In the genomic region with DNA sequence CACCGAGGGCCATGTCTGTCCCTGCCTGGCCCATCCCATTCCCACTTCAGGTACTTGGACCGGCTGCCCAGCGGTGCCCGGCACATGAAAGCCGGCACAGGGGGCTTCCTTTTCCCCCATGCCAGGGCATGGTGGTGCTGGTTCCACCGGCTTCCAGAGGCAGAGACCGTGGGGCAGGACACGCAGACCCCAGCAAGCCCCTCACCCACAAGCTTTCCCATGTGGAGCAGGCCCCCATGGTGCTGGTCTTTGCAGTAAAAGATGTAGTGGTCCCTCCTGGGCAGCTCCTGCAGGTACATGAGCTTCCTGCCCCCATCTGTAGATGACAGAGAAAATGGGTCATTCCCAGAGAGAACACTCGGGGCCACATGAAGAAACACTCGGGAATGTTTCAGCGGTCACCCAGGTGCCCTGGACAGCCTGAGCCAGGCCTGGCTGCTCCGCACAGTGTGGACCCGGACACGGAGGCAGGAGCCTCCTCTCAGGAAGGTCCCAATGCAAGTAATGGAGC, we compare ENCODE assay signal across 29 cellular contexts. TPM values are rescaled to one million over a fixed set of nuclear protein-coding genes. Genes with fewer than 3 reads are reported as not detected.
DNase-seq lines count a peak whose midpoint lies in the region; TF ChIP-seq lines count a peak whose summit lies in the region.
"Had no signal": no experiment of that assay in that cellular context is flagged by ENCODE, and none has a peak within 500 bp of the region (broad histone marks: within the 10 kb centered on the region; RNA-seq: fewer than 3 reads in every experiment).

No MANE protein-coding gene starts in this region.

- intact Hi-C loops in sigmoid colon (cut with DNase I) = no loop called here

- no peaks in the 10 kb centered on the region for H3K36me3 ChIP-seq in sigmoid colon
- H3K36me3 ChIP-seq: SJCRH30 had no signal

- H3K4me1 ChIP-seq in sigmoid colon = no peaks in the 10 kb centered on the region
- H3K4me1 ChIP-seq: SJCRH30 had no signal

- peaks cover 0 to 6% (median 1%) of the 10 kb centered on the region in 4 donors for H3K9me3 ChIP-seq in sigmoid colon
- H3K9me3 ChIP-seq: SJCRH30 had no signal

- no peak for TF ChIP-seq EP300 in sigmoid colon (IDR thresholded peaks at IDR 0.05)

- H3K27me3 ChIP-seq in sigmoid colon = peaks cover 0 to 25% (median 0%) of the 10 kb centered on the region in 3 donors

- no peak for TF ChIP-seq POLR2A in sigmoid colon (IDR thresholded peaks at IDR 0.05)

- WGBS in sigmoid colon, 2 donors = 83 to 91% methylated on average over 14 of the region's 14 CpGs

- peak; percentile 30 for DNase-seq in activated CD8-positive, alpha-beta memory T cell treated with anti-CD3 and anti-CD28 coated beads, Interleukin-2, amount 50 U/mL, for 48 hours
- no peak for DNase-seq in activated CD8-positive, alpha-beta memory T cell treated with anti-CD3 and anti-CD28 coated beads, Interleukin-2, amount 50 U/mL, for 4 hours
- DNase-seq in islet precursor cell (peak; percentile 40), sigmoid colon (peak; percentile 30), kidney glomerular epithelial cell (lab: John Stamatoyannopoulos, UW) (no peak), NCI-H2196 treated with DMSO at 0.1 percent for 48 hours (lab: John Stamatoyannopoulos, UW; ENCODE audit: unreplicated experiment) (no peak), medulla oblongata (ENCODE audit: extremely low spot score) (no peak)
- DNase-seq: 8988T; ACHN; Calu3; DMS79 treated with DMSO at 0.1 percent for 48 hours; GF-D8; Kasumi-1; MV-4-11; NCI-H1105; NCI-H1436 treated with DMSO at 0.1 percent for 48 hours; NCI-H187 treated with DMSO at 0.1 percent for 48 hours; NCI-H2107; NCI-H446 treated with DMSO at 0.1 percent for 48 hours; NCI-H526; NCI-H82; NK-92 treated with Interleukin-12 subunit alpha and Interleukin-12 subunit beta, amount 100 ng/mL, for 24 hours; PC-3; SJCRH30 had no signal

- no peak overlapping the region for H3K27ac ChIP-seq in sigmoid colon
- H3K27ac ChIP-seq: SJCRH30 had no signal

- TF ChIP-seq CTCF in sigmoid colon (IDR thresholded peaks at IDR 0.05) = no peak

- H3K4me3 ChIP-seq in sigmoid colon = no peak overlapping the region
- H3K4me3 ChIP-seq: K562, SJCRH30 had no signal

RNA-seq across cellular contexts. Expression of a gene that starts 2.0 kb away (rescaled TPM):
- not detected for total RNA-seq in sigmoid colon
- not detected for polyA plus RNA-seq in sigmoid colon
- total RNA-seq: Calu3, HT1080, K562, M059J, PC-3, Right ventricle myocardium inferior, SJCRH30 had no signal
- polyA plus RNA-seq: BJ, K562 had no signal

RNA-seq across cellular contexts. Expression of a gene that starts 43.4 kb away (rescaled TPM):
- 10 to 100 TPM in 3 of 4 donors, 1 to 10 TPM in 1; 8.9 to 31.1 (median 19.2) TPM for total RNA-seq in sigmoid colon
- 1 to 10 TPM; 4.2 to 9.9 (median 5.4) TPM for polyA plus RNA-seq in sigmoid colon
- total RNA-seq: Calu3, PC-3 had no signal

Comparison
In these comparisons a context has a peak if more than half of its experiments do, and no peak if none do; other contexts are left out.
1. DNase-seq: peak in activated CD8-positive, alpha-beta memory T cell treated with anti-CD3 and anti-CD28 coated beads, Interleukin-2, amount 50 U/mL, for 48 hours (single experiment), islet precursor cell (single experiment) and sigmoid colon (single experiment); none in activated CD8-positive, alpha-beta memory T cell treated with anti-CD3 and anti-CD28 coated beads, Interleukin-2, amount 50 U/mL, for 4 hours (single experiment), kidney glomerular epithelial cell (single experiment), NCI-H2196 treated with DMSO at 0.1 percent for 48 hours (single experiment) and medulla oblongata (single experiment).